16 cellular contexts compared by ENCODE assay signal in the genomic region with DNA sequence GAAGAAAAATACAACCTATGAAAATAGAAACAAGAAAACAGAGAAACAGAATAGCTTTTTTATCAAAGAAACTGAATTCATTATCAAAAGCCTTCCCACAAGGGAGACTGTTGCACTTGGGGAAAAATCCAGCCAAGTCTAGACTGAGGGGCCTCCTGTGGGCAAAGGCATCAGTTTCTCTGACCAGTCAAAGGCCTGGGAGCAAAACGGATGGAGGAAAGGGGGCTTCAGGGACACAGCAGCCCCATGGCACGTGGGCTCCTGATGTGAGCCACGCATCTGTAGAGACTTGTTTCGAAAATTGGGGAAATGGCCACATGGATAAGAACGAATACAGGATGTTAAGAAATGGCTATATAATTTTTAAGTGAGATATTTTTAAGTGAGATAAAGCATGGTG. TPM values are rescaled to one million over a fixed set of nuclear protein-coding genes. Genes with fewer than 3 reads are reported as not detected.
"Had no signal": no experiment of that assay in that cellular context is flagged by ENCODE, and none has a peak within 500 bp of the region (broad histone marks: within the 10 kb centered on the region; RNA-seq: fewer than 3 reads in every experiment).

No MANE protein-coding gene starts in this region.

- H3K9me3 Mint-ChIP-seq: activated T-helper 1 cell treated with anti-CD3 and anti-CD28 coated beads, Interleukin-12 subunit alpha, Interleukin-12 subunit beta, Interleukin-2, Interleukin-4 antibody, amounts not matched to agents 30 ng/mL and 10 ng/mL and 1 ng/mL, durations not matched to agents 14 hours and 24 hours and 36 hours; dendritic cell treated with granulocyte-macrophage colony-stimulating factor and Interleukin-4, amounts not matched to agents 40 ng/mL and 50 ng/mL, for 4 days; effector memory CD8-positive, alpha-beta T cell had no signal

- H3K9me3 ChIP-seq: stomach, testis had no signal

- ATAC-seq: effector memory CD8-positive, alpha-beta T cell had no signal

- H3K4me1 Mint-ChIP-seq: mesothelial cell of epicardium had no signal

- H3K27ac ChIP-seq: epithelial cell of prostate, testis had no signal

- H3K4me3 ChIP-seq: stomach, testis had no signal

- DNase-seq: activated CD4-positive, CD25-positive, alpha-beta regulatory T cell treated with anti-CD3 and anti-CD28 coated beads, Interleukin-2, amount 50 U/mL, for 72 hours; anterior cingulate cortex; effector memory CD8-positive, alpha-beta T cell; foreskin melanocyte; stimulated activated CD4-positive, alpha-beta T cell treated with anti-CD3 and anti-CD28 coated beads, Interleukin-12 subunit alpha, Interleukin-12 subunit beta, amount 100 ng/mL, for 4 hours; stimulated activated CD4-positive, alpha-beta T cell treated with anti-CD3 and anti-CD28 coated beads, Interleukin-2, amount 100 ng/mL, for 24 hours; stomach; T-helper 9 cell; testis had no signal

- H3K27ac Mint-ChIP-seq: activated T-helper 1 cell treated with anti-CD3 and anti-CD28 coated beads, Interleukin-12 subunit alpha, Interleukin-12 subunit beta, Interleukin-2, Interleukin-4 antibody, amounts not matched to agents 30 ng/mL and 10 ng/mL and 1 ng/mL, durations not matched to agents 14 hours and 24 hours and 36 hours; dendritic cell treated with granulocyte-macrophage colony-stimulating factor and Interleukin-4, amounts not matched to agents 40 ng/mL and 50 ng/mL, for 4 days; mesothelial cell of epicardium had no signal

- H3K27me3 ChIP-seq: stomach, testis had no signal

- H3K36me3 Mint-ChIP-seq: mesothelial cell of epicardium had no signal

- H3K4me1 ChIP-seq: testis had no signal

- H3K4me3 Mint-ChIP-seq: activated T-helper 1 cell treated with anti-CD3 and anti-CD28 coated beads, Interleukin-12 subunit alpha, Interleukin-12 subunit beta, Interleukin-2, Interleukin-4 antibody, amounts not matched to agents 30 ng/mL and 10 ng/mL and 1 ng/mL, durations not matched to agents 14 hours and 24 hours and 36 hours; dendritic cell treated with granulocyte-macrophage colony-stimulating factor and Interleukin-4, amounts not matched to agents 40 ng/mL and 50 ng/mL, for 4 days; effector memory CD8-positive, alpha-beta T cell; mesothelial cell of epicardium had no signal

RNA-seq across cellular contexts. Expression of gene ZDHHC11B, which starts 21.1 kb away (rescaled TPM):
- total RNA-seq: activated T-helper 1 cell treated with anti-CD3 and anti-CD28 coated beads, Interleukin-12 subunit alpha, Interleukin-12 subunit beta, Interleukin-2, Interleukin-4 antibody, amounts not matched to agents 30 ng/mL and 10 ng/mL and 1 ng/mL, durations not matched to agents 14 hours and 24 hours and 36 hours; osteoblast; pulmonary artery endothelial cell had no signal
- polyA plus RNA-seq: fibroblast of lung had no signal
